In genomic region chr21:33115586-33116541, GRCh38 we compare ENCODE assay signal across 11 cellular contexts. TPM values are rescaled to one million over a fixed set of nuclear protein-coding genes. Genes with fewer than 3 reads are reported as not detected.
DNase-seq lines count a peak whose midpoint lies in the region; ATAC-seq and TF ChIP-seq lines count a peak whose summit lies in the region.
"Had no signal": no experiment of that assay in that cellular context is flagged by ENCODE, and none has a peak within 500 bp of the region (broad histone marks: within the 10 kb centered on the region; RNA-seq: fewer than 3 reads in every experiment).

No MANE protein-coding gene starts in this region.

- intact Hi-C loops in activated CD8-positive, alpha-beta T cell treated with anti-CD3 and anti-CD28 coated beads for 36 hours (cut with micrococcal nuclease): no loop called here
- intact Hi-C loops in posterior cingulate gyrus (cut with DNase I): loop anchor here (2.0 kb wide), 1 partner anchor 45 kb away; the partner anchor contains the start of gene OLIG1

- CTCF ChIA-PET in activated CD8-positive, alpha-beta T cell treated with anti-CD3 and anti-CD28 coated beads, Interleukin-2, amount 10 ng/mL, durations not matched to agents 7 days and 5 days (lab: Charles Lee): no interaction called here
- CTCF ChIA-PET in activated CD8-positive, alpha-beta T cell treated with anti-CD3 and anti-CD28 coated beads for 36 hours (lab: Charles Lee): interaction anchor here (1.6 kb wide), 2 partner anchors 12 to 121 kb away, joined by 3 to 5 read pairs; no protein-coding TSS in a partner anchor

- H3K4me1 Mint-ChIP-seq in activated CD8-positive, alpha-beta T cell treated with anti-CD3 and anti-CD28 coated beads, Interleukin-2, amount 10 ng/mL, durations not matched to agents 7 days and 5 days (ENCODE audit: low read depth): peaks cover 12% of the 10 kb centered on the region
- peaks cover 19% of the 10 kb centered on the region for H3K4me1 Mint-ChIP-seq in activated CD8-positive, alpha-beta T cell treated with anti-CD3 and anti-CD28 coated beads for 36 hours (ENCODE audit: low read depth)

- H3K27ac Mint-ChIP-seq in activated CD8-positive, alpha-beta T cell treated with anti-CD3 and anti-CD28 coated beads, Interleukin-2, amount 10 ng/mL, durations not matched to agents 7 days and 5 days: no peak overlapping the region
- H3K27ac Mint-ChIP-seq in activated CD8-positive, alpha-beta T cell treated with anti-CD3 and anti-CD28 coated beads for 36 hours: no peak overlapping the region

- peaks cover 23% of the 10 kb centered on the region for H3K27me3 Mint-ChIP-seq in activated CD8-positive, alpha-beta T cell treated with anti-CD3 and anti-CD28 coated beads, Interleukin-2, amount 10 ng/mL, durations not matched to agents 7 days and 5 days (ENCODE audit: low read depth)
- peaks cover 6% of the 10 kb centered on the region for H3K27me3 Mint-ChIP-seq in activated CD8-positive, alpha-beta T cell treated with anti-CD3 and anti-CD28 coated beads for 36 hours

- peak; percentile 11 for ATAC-seq in activated CD8-positive, alpha-beta T cell treated with anti-CD3 and anti-CD28 coated beads, Interleukin-2, amount 10 ng/mL, durations not matched to agents 7 days and 5 days
- ATAC-seq in activated CD8-positive, alpha-beta T cell treated with anti-CD3 and anti-CD28 coated beads for 36 hours: no peak
- no peak for ATAC-seq in GM21381 (IDR thresholded peaks at IDR 0.05; ENCODE audit: unreplicated experiment)
- no peak for ATAC-seq in GM21576 (IDR thresholded peaks at IDR 0.05; ENCODE audit: unreplicated experiment)

- H3K9me3 Mint-ChIP-seq in activated CD8-positive, alpha-beta T cell treated with anti-CD3 and anti-CD28 coated beads, Interleukin-2, amount 10 ng/mL, durations not matched to agents 7 days and 5 days (ENCODE audit: insufficient read depth): no peaks in the 10 kb centered on the region
- no peaks in the 10 kb centered on the region for H3K9me3 Mint-ChIP-seq in activated CD8-positive, alpha-beta T cell treated with anti-CD3 and anti-CD28 coated beads for 36 hours

- POLR2A ChIA-PET in activated CD8-positive, alpha-beta T cell treated with anti-CD3 and anti-CD28 coated beads, Interleukin-2, amount 10 ng/mL, durations not matched to agents 7 days and 5 days (lab: Charles Lee): no interaction called here
- POLR2A ChIA-PET in activated CD8-positive, alpha-beta T cell treated with anti-CD3 and anti-CD28 coated beads for 36 hours (lab: Charles Lee): no interaction called here

- no peaks in the 10 kb centered on the region for H3K36me3 Mint-ChIP-seq in activated CD8-positive, alpha-beta T cell treated with anti-CD3 and anti-CD28 coated beads, Interleukin-2, amount 10 ng/mL, durations not matched to agents 7 days and 5 days (ENCODE audit: low read depth)
- no peaks in the 10 kb centered on the region for H3K36me3 Mint-ChIP-seq in activated CD8-positive, alpha-beta T cell treated with anti-CD3 and anti-CD28 coated beads for 36 hours (ENCODE audit: low read depth)

- no peak overlapping the region for H3K4me3 Mint-ChIP-seq in activated CD8-positive, alpha-beta T cell treated with anti-CD3 and anti-CD28 coated beads, Interleukin-2, amount 10 ng/mL, durations not matched to agents 7 days and 5 days
- H3K4me3 Mint-ChIP-seq in activated CD8-positive, alpha-beta T cell treated with anti-CD3 and anti-CD28 coated beads for 36 hours: no peak overlapping the region

- DNase-seq in activated CD8-positive, alpha-beta T cell treated with anti-CD3 and anti-CD28 coated beads, Interleukin-2, amount 10 ng/mL, durations not matched to agents 7 days and 5 days: no peak
- DNase-seq in activated CD8-positive, alpha-beta T cell treated with anti-CD3 and anti-CD28 coated beads for 36 hours: no peak
- DNase-seq in NCI-H1694 treated with DMSO at 0.1 percent for 48 hours (lab: John Stamatoyannopoulos, UW): peak; percentile 75
- peak; percentile 78 for DNase-seq in cerebellar cortex (ENCODE audit: low spot score)
- DNase-seq in posterior cingulate gyrus: peak; percentile 67 to 96 (median 74)
- no peak for DNase-seq in NCI-H1048 (lab: John Stamatoyannopoulos, UW)
- DNase-seq: DMS79 had no signal

- TF ChIP-seq CTCF in activated CD8-positive, alpha-beta T cell treated with anti-CD3 and anti-CD28 coated beads for 36 hours (IDR thresholded peaks at IDR 0.05): no peak

RNA-seq across cellular contexts. Expression of gene OLIG1, which starts 45.9 kb away (rescaled TPM):
- not detected for total RNA-seq in activated CD8-positive, alpha-beta T cell treated with anti-CD3 and anti-CD28 coated beads, Interleukin-2, amount 10 ng/mL, durations not matched to agents 7 days and 5 days
- total RNA-seq in activated CD8-positive, alpha-beta T cell treated with anti-CD3 and anti-CD28 coated beads for 36 hours: under 1 TPM in 1 of 2 experiments, not detected in 1; 0.61 TPM
- total RNA-seq: cardiac muscle cell, osteocyte had no signal

Comparison
In these comparisons a context has a peak if more than half of its experiments do, and no peak if none do; other contexts are left out.
1. DNase-seq: peak in NCI-H1694 treated with DMSO at 0.1 percent for 48 hours (single experiment), cerebellar cortex (single experiment) and posterior cingulate gyrus (10 of 10); none in activated CD8-positive, alpha-beta T cell treated with anti-CD3 and anti-CD28 coated beads, Interleukin-2, amount 10 ng/mL, durations not matched to agents 7 days and 5 days (single experiment), activated CD8-positive, alpha-beta T cell treated with anti-CD3 and anti-CD28 coated beads for 36 hours (single experiment) and NCI-H1048 (single experiment).